1 cellular context compared by ENCODE assay signal in genomic region chr10:21993360-21994001, GRCh38.
TF ChIP-seq lines count a peak whose summit lies in the region.

No MANE protein-coding gene starts in this region.

TF ChIP-seq in K562, 482 proteins besides CTCF, POLR2A, EP300 and RAD21 (continued from another document):
- TF ChIP-seq TFAP4 (CRISPR knock-in tag; IDR thresholded peaks at IDR 0.05; ENCODE audit: borderline replicate concordance) = no peak
- no peak for TF ChIP-seq ASH1L (IDR thresholded peaks at IDR 0.05; ENCODE audit: borderline replicate concordance, low read depth, partially characterized antibody)
- TF ChIP-seq KDM4B (IDR thresholded peaks at IDR 0.05; ENCODE audit: borderline replicate concordance in 2 of 2, low read depth in 1 of 2) = no peak
- no peak for TF ChIP-seq IRF2 (CRISPR knock-in tag; IDR thresholded peaks at IDR 0.05)
- no peak for TF ChIP-seq EWSR1 (IDR thresholded peaks at IDR 0.05; ENCODE audit: borderline replicate concordance, low read depth, partially characterized antibody)
- no peak for TF ChIP-seq BCOR (IDR thresholded peaks at IDR 0.05)
- peak in 1 of 2 experiments; percentile 56; a peak in 2 of 4 replicates for TF ChIP-seq TRIM24 (IDR thresholded peaks at IDR 0.05)
- no peak for TF ChIP-seq NFE2 (IDR thresholded peaks at IDR 0.05; ENCODE audit: low read depth)
- 0 out of 2 replicates have a peak, but pooled peaks have one; percentile 16 for TF ChIP-seq VEZF1 (CRISPR knock-in tag; IDR thresholded peaks at IDR 0.05)
- TF ChIP-seq TEAD1 (CRISPR knock-in tag; IDR thresholded peaks at IDR 0.05) = no peak
- TF ChIP-seq ZC3H4 (CRISPR knock-in tag; IDR thresholded peaks at IDR 0.05; ENCODE audit: borderline replicate concordance) = no peak
- no peak for TF ChIP-seq HNRNPL (IDR thresholded peaks at IDR 0.05; ENCODE audit: low read depth, low read length)
- TF ChIP-seq SMARCA5 (IDR thresholded peaks at IDR 0.05) = peak; percentile 65; the same call in 1 of the 2 replicates
- TF ChIP-seq MEF2D (tag; conservative IDR thresholded peaks at IDR 0.05; ENCODE audit: low read depth) = no peak
